ENCODE assay signal across 1 cellular context in genomic region chr6:121647905-121648304, GRCh38.
TF ChIP-seq lines count a peak whose summit lies in the region.

No MANE protein-coding gene starts in this region.

TF ChIP-seq in HCT116, 20 proteins besides CTCF, POLR2A, EP300 and RAD21 (continued from another document):
- TF ChIP-seq REST (IDR thresholded peaks at IDR 0.05; ENCODE audit: low read depth) (no peak), EGR1 (IDR thresholded peaks at IDR 0.05; ENCODE audit: low read depth) (no peak), EZH2 (IDR thresholded peaks at IDR 0.05) (no peak)
